Comparison of ENCODE assay signal across 10 cellular contexts in the genomic region with DNA sequence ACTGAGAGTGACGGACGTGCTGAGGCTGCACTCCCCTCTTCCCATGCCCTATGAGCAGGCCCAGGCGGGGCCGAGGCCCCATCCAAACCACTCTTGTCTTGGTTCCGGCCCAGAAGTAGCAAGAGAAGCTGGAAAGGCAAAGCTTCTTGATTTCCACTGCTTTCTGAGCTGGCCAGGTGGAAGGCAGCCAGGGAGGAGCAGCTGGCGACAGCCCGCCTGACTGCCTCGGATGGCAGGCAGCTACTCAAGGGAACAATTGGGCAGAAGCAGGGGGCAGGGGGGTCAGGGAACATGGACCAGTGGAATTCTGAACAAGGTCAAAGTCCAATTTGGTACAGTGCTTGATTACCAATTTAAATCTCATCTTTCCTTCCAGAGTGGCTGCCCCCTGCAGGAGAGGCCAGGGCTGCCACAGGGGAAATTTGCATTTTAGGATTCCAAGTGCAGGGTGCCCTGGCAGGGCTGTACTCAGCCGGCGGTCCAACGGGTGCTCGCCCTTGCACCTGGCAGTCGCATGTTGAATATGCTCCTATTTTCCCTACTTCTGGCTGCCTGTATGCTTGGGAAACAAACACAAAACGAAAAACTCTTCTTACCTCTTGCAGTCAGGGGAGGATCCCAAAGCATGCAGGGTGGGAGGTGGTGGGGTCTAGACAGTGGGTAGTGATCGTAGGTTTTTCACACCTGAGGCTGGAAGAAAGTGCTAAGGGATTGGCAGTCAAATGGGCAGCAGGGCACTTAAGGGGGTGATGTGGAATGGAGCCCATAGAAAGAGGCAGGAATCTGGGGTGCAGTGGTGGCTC.
DNase-seq lines count a peak whose midpoint lies in the region; ATAC-seq and TF ChIP-seq lines count a peak whose summit lies in the region.
"Had no signal": no experiment of that assay in that cellular context is flagged by ENCODE, and none has a peak within 500 bp of the region (broad histone marks: within the 10 kb centered on the region; RNA-seq: fewer than 3 reads in every experiment).

No MANE protein-coding gene starts in this region.

- H3K9ac ChIP-seq in trophoblast cell (ENCODE audit: low read length), result no peak overlapping the region

- no peak overlapping the region for H4K8ac ChIP-seq in trophoblast cell (ENCODE audit: low read depth, low read length)

- H3K27me3 Mint-ChIP-seq in activated CD4-positive, alpha-beta memory T cell treated with anti-CD3 and anti-CD28 coated beads, Interleukin-2, amount 10 ng/mL, durations not matched to agents 7 days and 5 days, result peaks cover 15% of the 10 kb centered on the region

- H3K9me3 ChIP-seq in Panc1 (ENCODE audit: control insufficient read depth, insufficient read depth, low read depth, low read length) (no peaks in the 10 kb centered on the region), trophoblast cell (ENCODE audit: insufficient read depth, low read depth, low read length) (no peaks in the 10 kb centered on the region)
- H3K9me3 ChIP-seq: esophagus muscularis mucosa, SJSA1 had no signal

- no peaks in the 10 kb centered on the region for H3K79me1 ChIP-seq in trophoblast cell (ENCODE audit: low read length)

- WGBS in trophoblast cell (ENCODE audit: extremely low coverage, insufficient coverage, insufficient read length), result no CpG with 5 or more reads among the region's 15 CpGs

- no peak overlapping the region for H3K18ac ChIP-seq in trophoblast cell (ENCODE audit: low read length)

- H2AFZ ChIP-seq in trophoblast cell (ENCODE audit: insufficient read depth, low read length, poor library complexity), result no peak overlapping the region

- ATAC-seq in Panc1 (no peak), left cardiac atrium (peak; percentile 63 to 85)

- no peaks in the 10 kb centered on the region for H3K79me2 ChIP-seq in trophoblast cell (ENCODE audit: control insufficient read depth, insufficient read depth, low read length, poor library complexity)

- H3K27me3 ChIP-seq in GM06990 (replicated peaks; ENCODE audit: control insufficient read depth, insufficient read depth, low read length), result no peaks in the 10 kb centered on the region; the same call in 1 of the 2 replicates
- H3K27me3 ChIP-seq in Panc1 (ENCODE audit: control insufficient read depth, insufficient read depth, low read length), result no peaks in the 10 kb centered on the region
- no peaks in the 10 kb centered on the region for H3K27me3 ChIP-seq in trophoblast cell (ENCODE audit: insufficient read depth, low read length)
- H3K27me3 ChIP-seq: esophagus muscularis mucosa, SJSA1 had no signal

- no peak overlapping the region for H3K27ac Mint-ChIP-seq in activated CD4-positive, alpha-beta memory T cell treated with anti-CD3 and anti-CD28 coated beads, Interleukin-2, amount 10 ng/mL, durations not matched to agents 7 days and 5 days

- H3K4me3 ChIP-seq in GM06990 (replicated peaks; ENCODE audit: low read depth, low read length) (no peak overlapping the region), Panc1 (ENCODE audit: low read depth in 2 of 2, low read length in 2 of 2) (no peak overlapping the region), trophoblast cell (ENCODE audit: low read depth, low read length) (no peak overlapping the region)
- H3K4me3 ChIP-seq: esophagus muscularis mucosa, SJSA1 had no signal

- POLR2A ChIA-PET in Panc1 (lab: Charles Lee), result no interaction called here
- POLR2A ChIA-PET in activated CD4-positive, alpha-beta memory T cell treated with anti-CD3 and anti-CD28 coated beads, Interleukin-2, amount 10 ng/mL, durations not matched to agents 7 days and 5 days (lab: Charles Lee), result no interaction called here

- no peak overlapping the region for H4K91ac ChIP-seq in trophoblast cell (ENCODE audit: low read depth, low read length)

- DNase-seq in GM06990 (ENCODE audit: extremely low read depth, insufficient read length), result no peak
- no peak for DNase-seq in Panc1 (ENCODE audit: low read depth, low spot score)
- peak; percentile 39 for DNase-seq in left cardiac atrium
- DNase-seq in posterior vena cava (ENCODE audit: low spot score), result peak; percentile 89
- no peak for DNase-seq in KG1 (lab: John Stamatoyannopoulos, UW)
- DNase-seq in NCI-H510A treated with DMSO at 0.1 percent for 48 hours (lab: John Stamatoyannopoulos, UW), result no peak
- no peak for DNase-seq in activated CD4-positive, alpha-beta memory T cell treated with anti-CD3 and anti-CD28 coated beads, Interleukin-2, amount 10 ng/mL, durations not matched to agents 7 days and 5 days
- no peak for DNase-seq in trophoblast cell

- H3K9me3 Mint-ChIP-seq in activated CD4-positive, alpha-beta memory T cell treated with anti-CD3 and anti-CD28 coated beads, Interleukin-2, amount 10 ng/mL, durations not matched to agents 7 days and 5 days, result no peaks in the 10 kb centered on the region

- H3K23ac ChIP-seq in trophoblast cell (ENCODE audit: low read length), result no peak overlapping the region

- H2BK12ac ChIP-seq in trophoblast cell (ENCODE audit: low read length), result no peak overlapping the region

- H2AK5ac ChIP-seq in trophoblast cell (ENCODE audit: low read length), result no peak overlapping the region

- CTCF ChIA-PET in Panc1 (lab: Charles Lee), result no interaction called here
- CTCF ChIA-PET in activated CD4-positive, alpha-beta memory T cell treated with anti-CD3 and anti-CD28 coated beads, Interleukin-2, amount 10 ng/mL, durations not matched to agents 7 days and 5 days (lab: Charles Lee), result no interaction called here

- H2BK5ac ChIP-seq in trophoblast cell (ENCODE audit: low read depth, low read length, poor library complexity), result no peak overlapping the region

- peak; percentile 36 for TF ChIP-seq CTCF in GM06990 (IDR thresholded peaks at IDR 0.05; ENCODE audit: insufficient read depth, low read length, poor library complexity, severe bottlenecking)
- TF ChIP-seq CTCF in Panc1 (IDR thresholded peaks at IDR 0.05), result peak; percentile 23; the same call in 1 of the 2 replicates

- no peak overlapping the region for H3K4me3 Mint-ChIP-seq in activated CD4-positive, alpha-beta memory T cell treated with anti-CD3 and anti-CD28 coated beads, Interleukin-2, amount 10 ng/mL, durations not matched to agents 7 days and 5 days

- intact Hi-C loops in Panc1 (cut with micrococcal nuclease; ENCODE audit: unreplicated experiment) (no loop called here), left cardiac atrium (cut with DNase I) (no loop called here), posterior vena cava (cut with DNase I) (loop anchor here in 1 of 2 donors (5.0 kb wide), 1 partner anchor 33 kb away; no protein-coding TSS in a partner anchor)

- H4K12ac ChIP-seq in trophoblast cell (ENCODE audit: low read depth, low read length), result no peak overlapping the region

- no TSS peak for BruUV-seq in Panc1 (replicated peaks; lab: Mats Ljungman, UMichigan)

- H3K4me1 Mint-ChIP-seq in activated CD4-positive, alpha-beta memory T cell treated with anti-CD3 and anti-CD28 coated beads, Interleukin-2, amount 10 ng/mL, durations not matched to agents 7 days and 5 days, result no peaks in the 10 kb centered on the region

- in situ Hi-C loops in Panc1 (cut with HindIII; ENCODE audit: low pct_unique_long_range_greater_than_20kb, low sequenced_read_pairs), result no loop called here

- no peaks in the 10 kb centered on the region for H3K36me3 Mint-ChIP-seq in activated CD4-positive, alpha-beta memory T cell treated with anti-CD3 and anti-CD28 coated beads, Interleukin-2, amount 10 ng/mL, durations not matched to agents 7 days and 5 days (ENCODE audit: low read depth)

- no peak overlapping the region for H2BK120ac ChIP-seq in trophoblast cell (ENCODE audit: insufficient read depth, low read length, poor library complexity)

- H3K36me3 ChIP-seq in GM06990 (ENCODE audit: control insufficient read depth, insufficient read depth, low read length) (no peaks in the 10 kb centered on the region), Panc1 (ENCODE audit: control insufficient read depth, insufficient read depth, low read length) (no peaks in the 10 kb centered on the region), trophoblast cell (ENCODE audit: control insufficient read depth in 1 of 2, insufficient read depth in 2 of 2, low read length in 2 of 2) (no peaks in the 10 kb centered on the region)
- H3K36me3 ChIP-seq: esophagus muscularis mucosa, SJSA1 had no signal

- H3K4me1 ChIP-seq in Panc1 (ENCODE audit: control insufficient read depth, insufficient read depth, low read length), result 0 out of 2 replicates have a peak, but pooled peaks cover 8% of the 10 kb centered on the region
- peaks cover 0 to 1% of the 10 kb centered on the region in 2 experiments for H3K4me1 ChIP-seq in trophoblast cell (ENCODE audit: control insufficient read depth in 1 of 2, insufficient read depth in 2 of 2, low read length in 2 of 2)

- no peak overlapping the region for H3K14ac ChIP-seq in trophoblast cell (ENCODE audit: low read length)

- no peak overlapping the region for H3K4me2 ChIP-seq in trophoblast cell (ENCODE audit: low read length)

- H3K27ac ChIP-seq in Panc1 (ENCODE audit: low read length) (no peak overlapping the region), trophoblast cell (ENCODE audit: low read depth, low read length) (no peak overlapping the region)
- H3K27ac ChIP-seq: esophagus muscularis mucosa, SJSA1 had no signal

- H3K4ac ChIP-seq in trophoblast cell (ENCODE audit: low read depth, low read length), result no peak overlapping the region

Comparison
In these comparisons a context has a peak if more than half of its experiments do, and no peak if none do; other contexts are left out.
1. DNase-seq: peak in left cardiac atrium (single experiment) and posterior vena cava (single experiment); none in GM06990 (single experiment), Panc1 (single experiment), KG1 (single experiment), NCI-H510A treated with DMSO at 0.1 percent for 48 hours (single experiment), activated CD4-positive, alpha-beta memory T cell treated with anti-CD3 and anti-CD28 coated beads, Interleukin-2, amount 10 ng/mL, durations not matched to agents 7 days and 5 days (single experiment) and trophoblast cell (0 of 2).